Comparison of ENCODE assay signal across 24 cellular contexts in genomic region chr11:6548121-6548520, GRCh38. TPM values are rescaled to one million over a fixed set of nuclear protein-coding genes. Genes with fewer than 3 reads are reported as not detected.
DNase-seq lines count a peak whose midpoint lies in the region; ATAC-seq, FAIRE-seq and TF ChIP-seq lines count a peak whose summit lies in the region.
"Had no signal": no experiment of that assay in that cellular context is flagged by ENCODE, and none has a peak within 500 bp of the region (broad histone marks: within the 10 kb centered on the region; RNA-seq: fewer than 3 reads in every experiment).

No MANE protein-coding gene starts in this region.

- H3K79me2 ChIP-seq in neural progenitor cell (ENCODE audit: low read depth): no peaks in the 10 kb centered on the region

- peak overlapping the region in 2 of 3 donors; percentile 22 to 50 for H3K27ac Mint-ChIP-seq in IgD-negative memory B cell
- no peak overlapping the region for H3K27ac Mint-ChIP-seq in endothelial cell (ENCODE audit: unreplicated experiment)
- H3K27ac Mint-ChIP-seq in neural progenitor cell: no peak overlapping the region
- H3K27ac Mint-ChIP-seq: CD4-positive, alpha-beta T cell had no signal

- H2AFZ ChIP-seq in neural progenitor cell (replicated peaks): no peak overlapping the region

- H3K4me3 Mint-ChIP-seq in IgD-negative memory B cell: no peak overlapping the region
- peak overlapping the region; percentile 42 for H3K4me3 Mint-ChIP-seq in endothelial cell (ENCODE audit: unreplicated experiment)
- peak overlapping the region; percentile 5 for H3K4me3 Mint-ChIP-seq in neural progenitor cell
- H3K4me3 Mint-ChIP-seq: CD14-positive monocyte; CD4-positive, alpha-beta T cell had no signal

- no peak for DNase-seq in endothelial cell (ENCODE audit: low spot score)
- no peak for DNase-seq in neural progenitor cell (ENCODE audit: low spot score)
- DNase-seq in H54 (ENCODE audit: insufficient read length, low spot score): no peak
- DNase-seq: 8988T; ACHN; AML-193; BE2C; Calu3; CD4-positive, alpha-beta T cell; COR-L47; DMS53; DMS79 treated with DMSO at 0.1 percent for 48 hours; GF-D8; GOT3; H7; HCEC 1CT had no signal

- no peaks in the 10 kb centered on the region for H3K4me1 Mint-ChIP-seq in IgD-negative memory B cell
- no peaks in the 10 kb centered on the region for H3K4me1 Mint-ChIP-seq in endothelial cell (ENCODE audit: unreplicated experiment)
- no peaks in the 10 kb centered on the region for H3K4me1 Mint-ChIP-seq in neural progenitor cell
- H3K4me1 Mint-ChIP-seq: CD14-positive monocyte had no signal

- TF ChIP-seq POLR2A in H54 (IDR thresholded peaks at IDR 0.05; ENCODE audit: low read depth, low read length): no peak

- no peaks in the 10 kb centered on the region for H3K9me3 ChIP-seq in neural progenitor cell (ENCODE audit: low read depth)
- H3K9me3 ChIP-seq: A549; BE2C; BLaER1 treated with 17β-estradiol and CSF1 and Interleukin-3, amounts not matched to agents 10 nM and 100 nM had no signal

- H3K9ac ChIP-seq in neural progenitor cell: no peak overlapping the region
- H3K9ac ChIP-seq: BLaER1 treated with 17β-estradiol and CSF1 and Interleukin-3, amounts not matched to agents 10 nM and 100 nM had no signal

- H3K36me3 Mint-ChIP-seq in IgD-negative memory B cell: peaks cover 9% of the 10 kb centered on the region
- H3K36me3 Mint-ChIP-seq in endothelial cell (ENCODE audit: low read depth, unreplicated experiment): peaks cover 4% of the 10 kb centered on the region
- no peaks in the 10 kb centered on the region for H3K36me3 Mint-ChIP-seq in neural progenitor cell

- no peaks in the 10 kb centered on the region for H3K27me3 ChIP-seq in neural progenitor cell
- H3K27me3 ChIP-seq: BE2C; BLaER1 treated with 17β-estradiol and CSF1 and Interleukin-3, amounts not matched to agents 10 nM and 100 nM had no signal

- no peak for ATAC-seq in HG03025 (IDR thresholded peaks at IDR 0.05; ENCODE audit: low FRiP score, unreplicated experiment)
- ATAC-seq in GM21723 (IDR thresholded peaks at IDR 0.05; ENCODE audit: unreplicated experiment): no peak
- ATAC-seq: A549 had no signal

- no peaks in the 10 kb centered on the region for H3F3A ChIP-seq in neural progenitor cell (ENCODE audit: low read depth)

- no peak overlapping the region for H3K27ac ChIP-seq in neural progenitor cell
- H3K27ac ChIP-seq: A549; BLaER1 treated with 17β-estradiol and CSF1 and Interleukin-3, amounts not matched to agents 10 nM and 100 nM had no signal

- H4K20me1 ChIP-seq in neural progenitor cell (ENCODE audit: low read depth): no peaks in the 10 kb centered on the region

- no peaks in the 10 kb centered on the region for H3K4me1 ChIP-seq in neural progenitor cell
- H3K4me1 ChIP-seq: A549; BE2C; BLaER1 treated with 17β-estradiol and CSF1 and Interleukin-3, amounts not matched to agents 10 nM and 100 nM had no signal

- H3K4me3 ChIP-seq in neural progenitor cell: no peak overlapping the region
- H3K4me3 ChIP-seq: A549; BLaER1 treated with 17β-estradiol and CSF1 and Interleukin-3, amounts not matched to agents 10 nM and 100 nM had no signal

- no peaks in the 10 kb centered on the region for H3K9me3 Mint-ChIP-seq in IgD-negative memory B cell
- H3K9me3 Mint-ChIP-seq in endothelial cell (ENCODE audit: unreplicated experiment): no peaks in the 10 kb centered on the region
- H3K9me3 Mint-ChIP-seq in neural progenitor cell: no peaks in the 10 kb centered on the region
- H3K9me3 Mint-ChIP-seq: CD14-positive monocyte; CD4-positive, alpha-beta T cell had no signal

- H3K27me3 Mint-ChIP-seq in IgD-negative memory B cell (no peaks in the 10 kb centered on the region), endothelial cell (ENCODE audit: unreplicated experiment) (peaks cover 1% of the 10 kb centered on the region), neural progenitor cell (ENCODE audit: insufficient read depth, low read depth) (peaks cover 2% of the 10 kb centered on the region)
- H3K27me3 Mint-ChIP-seq: CD4-positive, alpha-beta T cell had no signal

- no peak overlapping the region for H3K4me2 ChIP-seq in neural progenitor cell
- H3K4me2 ChIP-seq: A549; BLaER1 treated with 17β-estradiol and CSF1 and Interleukin-3, amounts not matched to agents 10 nM and 100 nM had no signal

- FAIRE-seq in H54 (lab: Jason Lieb, UNC): no peak
- FAIRE-seq: A549, GM12891, GM18507 had no signal

- TF ChIP-seq CTCF in endothelial cell (IDR thresholded peaks at IDR 0.05; ENCODE audit: unreplicated experiment) (no peak), neural progenitor cell (IDR thresholded peaks at IDR 0.05) (no peak)

- no peaks in the 10 kb centered on the region for H3K36me3 ChIP-seq in neural progenitor cell
- H3K36me3 ChIP-seq: BE2C had no signal

RNA-seq across cellular contexts. Expression of gene DNHD1, which starts 51.0 kb away (rescaled TPM):
- 1.9 TPM for polyA plus RNA-seq in IgD-negative memory B cell
- total RNA-seq in endothelial cell (ENCODE audit: unreplicated experiment) (8.5 TPM), neural progenitor cell (ENCODE audit: low replicate concordance) (5.0 and 8.6 TPM in 2 replicates)

RNA-seq across cellular contexts. Expression of gene RRP8, which starts 55.3 kb away (rescaled TPM):
- 26.6 TPM for polyA plus RNA-seq in IgD-negative memory B cell
- total RNA-seq in endothelial cell (ENCODE audit: unreplicated experiment) (14.6 TPM), neural progenitor cell (ENCODE audit: low replicate concordance) (12.3 and 16.0 TPM in 2 replicates)

RNA-seq across cellular contexts. Expression of gene ILK, which starts 55.5 kb away (rescaled TPM):
- polyA plus RNA-seq in IgD-negative memory B cell: 80.5 TPM
- 183 TPM for total RNA-seq in endothelial cell (ENCODE audit: unreplicated experiment)
- 85.6 and 98.7 TPM in 2 replicates for total RNA-seq in neural progenitor cell (ENCODE audit: low replicate concordance)

Comparison
In these comparisons a context has a peak if more than half of its experiments do, and no peak if none do; other contexts are left out.
1. H3K27ac Mint-ChIP-seq: peak in IgD-negative memory B cell (2 of 3); none in endothelial cell (single experiment) and neural progenitor cell (single experiment).
2. H3K4me3 Mint-ChIP-seq: peak in endothelial cell (single experiment) and neural progenitor cell (single experiment); none in IgD-negative memory B cell (0 of 4).